In the genomic region with DNA sequence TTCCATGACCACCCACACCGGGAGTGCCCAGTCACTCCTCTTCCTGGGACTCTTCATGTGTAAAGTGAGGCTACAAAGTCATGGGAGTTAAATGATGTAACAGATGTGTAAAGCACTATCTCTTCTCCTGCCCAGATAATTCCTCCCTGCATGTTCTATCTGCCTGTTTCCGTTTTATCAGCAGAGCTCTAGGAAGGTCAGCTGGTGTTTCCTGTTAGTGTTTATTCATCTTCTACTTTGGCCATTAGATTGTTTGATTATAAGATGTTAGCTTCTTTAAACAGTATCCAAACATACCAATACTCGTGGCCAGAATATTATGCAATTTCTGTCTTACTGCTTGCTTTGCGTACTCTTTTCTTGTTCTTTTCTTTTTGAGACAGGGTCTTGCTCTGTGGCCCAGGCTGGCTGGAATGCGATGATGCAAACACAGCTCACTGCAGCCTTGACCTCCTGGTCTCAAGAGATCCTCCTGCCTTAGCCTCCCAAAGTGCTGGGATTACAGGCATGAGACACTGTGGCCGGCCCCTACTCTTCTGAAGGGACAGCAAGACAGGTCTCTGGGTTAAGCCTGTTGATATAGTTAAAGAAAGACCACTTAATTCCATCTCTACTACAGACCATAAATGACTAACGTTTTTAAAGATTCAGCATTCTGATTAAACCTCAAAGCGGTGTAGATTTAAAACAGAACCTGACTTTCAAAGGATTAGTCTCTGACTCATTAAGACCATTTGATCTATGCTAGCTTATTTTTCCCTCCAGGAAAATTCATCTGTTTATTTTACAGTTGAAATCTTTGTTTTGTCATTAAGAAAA, we compare ENCODE assay signal across 18 cellular contexts.
DNase-seq lines count a peak whose midpoint lies in the region; FAIRE-seq lines count a peak whose summit lies in the region.
"Had no signal": no experiment of that assay in that cellular context is flagged by ENCODE, and none has a peak within 500 bp of the region (broad histone marks: within the 10 kb centered on the region; RNA-seq: fewer than 3 reads in every experiment).

No MANE protein-coding gene starts in this region.

- H3K4me3 ChIP-seq in mesodermal cell (ENCODE audit: extremely low read depth, insufficient read depth, low read length, poor library complexity, severe bottlenecking), result no peak overlapping the region
- H3K4me3 ChIP-seq: dorsolateral prefrontal cortex, Peyer's patch, right atrium auricular region had no signal

- peak; percentile 97 for FAIRE-seq in endometrium (lab: Jason Lieb, UNC)

- H3K27ac ChIP-seq in mesodermal cell (ENCODE audit: low read depth, low read length, severe bottlenecking), result peak overlapping the region; percentile 75
- H3K27ac ChIP-seq: dorsolateral prefrontal cortex, foreskin keratinocyte, Peyer's patch, right atrium auricular region, VCaP had no signal

- WGBS in mesodermal cell (ENCODE audit: insufficient coverage in 2 of 2), 2 experiments, result 79 to 98% methylated on average over 4 to 5 of the region's 8 CpGs

- no peaks in the 10 kb centered on the region for H3K9me3 ChIP-seq in mesodermal cell (ENCODE audit: control insufficient read depth, low read length)
- H3K9me3 ChIP-seq: Peyer's patch, right atrium auricular region had no signal

- DNase-seq in ELF-1 (ENCODE audit: low read depth, low spot score), result peak; percentile 50
- peak; percentile 49 for DNase-seq in NCI-H226
- DNase-seq in dedifferentiated amniotic fluid mesenchymal stem cell (ENCODE audit: extremely low spot score), result no peak
- DNase-seq in stimulated activated CD4-positive, alpha-beta T cell treated with anti-CD3 and anti-CD28 coated beads, Interleukin-12 subunit alpha, Interleukin-12 subunit beta, amount 100 ng/mL, for 4 hours, result no peak
- DNase-seq in amygdala (lab: John Stamatoyannopoulos, UW), result no peak
- DNase-seq in midbrain (lab: John Stamatoyannopoulos, UW), result no peak
- DNase-seq: activated CD8-positive, alpha-beta T cell treated with anti-CD3 and anti-CD28 coated beads, Interleukin-2, amount 10 ng/mL, durations not matched to agents 7 days and 5 days; AML-193; DMS53; dorsolateral prefrontal cortex; foreskin keratinocyte; NCI-H2107; NCI-H69; Peyer's patch had no signal

- peaks cover 3% of the 10 kb centered on the region for H3K4me1 ChIP-seq in mesodermal cell (ENCODE audit: control insufficient read depth, insufficient read depth, low read length, poor library complexity, severe bottlenecking)
- H3K4me1 ChIP-seq: foreskin keratinocyte, Peyer's patch, right atrium auricular region had no signal

- peaks cover 1% of the 10 kb centered on the region for H3K36me3 ChIP-seq in mesodermal cell (ENCODE audit: control insufficient read depth, insufficient read depth, low read length)
- H3K36me3 ChIP-seq: right atrium auricular region had no signal

Comparison
In these comparisons a context has a peak if more than half of its experiments do, and no peak if none do; other contexts are left out.
1. DNase-seq: peak in ELF-1 (single experiment) and NCI-H226 (single experiment); none in dedifferentiated amniotic fluid mesenchymal stem cell (single experiment), stimulated activated CD4-positive, alpha-beta T cell treated with anti-CD3 and anti-CD28 coated beads, Interleukin-12 subunit alpha, Interleukin-12 subunit beta, amount 100 ng/mL, for 4 hours (single experiment), amygdala (0 of 56) and midbrain (single experiment).